In genomic region chr7:94001396-94001795, GRCh38 we compare ENCODE assay signal across 25 cellular contexts. TPM values are rescaled to one million over a fixed set of nuclear protein-coding genes. Genes with fewer than 3 reads are reported as not detected.
DNase-seq lines count a peak whose midpoint lies in the region; ATAC-seq and TF ChIP-seq lines count a peak whose summit lies in the region.
"Had no signal": no experiment of that assay in that cellular context is flagged by ENCODE, and none has a peak within 500 bp of the region (broad histone marks: within the 10 kb centered on the region; RNA-seq: fewer than 3 reads in every experiment).

No MANE protein-coding gene starts in this region.

- H3K79me2 ChIP-seq in OCI-LY7 (ENCODE audit: insufficient read depth, low read depth, low read length) (peaks cover 38% of the 10 kb centered on the region), hepatocyte (peaks cover 50% of the 10 kb centered on the region)

- TF ChIP-seq CTCF in AG09309 (IDR thresholded peaks at IDR 0.05; ENCODE audit: control insufficient read depth, insufficient read depth, low read depth, low read length, missing control alignments) (no peak), OCI-LY7 (conservative IDR thresholded peaks at IDR 0.05; ENCODE audit: low read length) (no peak), hepatocyte (IDR thresholded peaks at IDR 0.05; ENCODE audit: poor library complexity) (no peak)

- H3K27me3 ChIP-seq in hepatocyte = no peaks in the 10 kb centered on the region
- H3K27me3 ChIP-seq: thyroid gland had no signal

- H2AFZ ChIP-seq in OCI-LY7 (ENCODE audit: low read length) (no peak overlapping the region), hepatocyte (no peak overlapping the region)
- H2AFZ ChIP-seq: GM23338 had no signal

- 97% methylated on average over 1 of the region's 1 CpG for WGBS in hepatocyte (ENCODE audit: low lambda C conversion rate, missing lambda C conversion rate)

- H3K9me3 ChIP-seq in OCI-LY7 (ENCODE audit: low read length) (no peaks in the 10 kb centered on the region), hepatocyte (ENCODE audit: low read depth) (no peaks in the 10 kb centered on the region)
- H3K9me3 ChIP-seq: left ventricle myocardium inferior, thyroid gland had no signal

- H3K9me2 ChIP-seq in OCI-LY7 (ENCODE audit: insufficient read depth, low read length) = no peaks in the 10 kb centered on the region
- no peaks in the 10 kb centered on the region for H3K9me2 ChIP-seq in hepatocyte (replicated peaks; ENCODE audit: insufficient read depth)

- ATAC-seq in GM21381 (IDR thresholded peaks at IDR 0.05; ENCODE audit: unreplicated experiment) (no peak), GM18519 (IDR thresholded peaks at IDR 0.05; ENCODE audit: low FRiP score, unreplicated experiment) (no peak)
- ATAC-seq: GM23338, WTC11 had no signal

- no peaks in the 10 kb centered on the region for H4K20me1 ChIP-seq in OCI-LY7 (ENCODE audit: insufficient read depth, low read length)
- peaks cover 3% of the 10 kb centered on the region for H4K20me1 ChIP-seq in hepatocyte (ENCODE audit: insufficient read depth, poor library complexity, severe bottlenecking)

- H3K27ac ChIP-seq in OCI-LY7 (ENCODE audit: low read depth, low read length, poor library complexity, severe bottlenecking) (no peak overlapping the region), hepatocyte (no peak overlapping the region)
- H3K27ac ChIP-seq: epithelial cell of prostate, left ventricle myocardium inferior, thyroid gland had no signal

- DNase-seq in AG09309 (ENCODE audit: low read depth) (peak; percentile 29), GM03348 (ENCODE audit: low spot score) (peak; percentile 44), OCI-LY7 (ENCODE audit: low spot score) (no peak), hepatocyte (ENCODE audit: low spot score) (no peak), GM19240 (ENCODE audit: insufficient read length, low spot score) (no peak), T-helper 9 cell (no peak)
- DNase-seq: activated CD4-positive, alpha-beta T cell treated with anti-CD3 and anti-CD28 coated beads, Interleukin-2, amount 10 ng/mL, durations not matched to agents 24 days and 14 days; activated CD8-positive, alpha-beta memory T cell treated with anti-CD3 and anti-CD28 coated beads for 24 hours; activated naive CD4-positive, alpha-beta T cell treated with anti-CD3 and anti-CD28 coated beads, Interleukin-2, amount 50 U/mL, for 16 hours; activated T-cell treated with anti-CD3 and anti-CD28 coated beads for 4 hours; amygdala; CD8-positive, alpha-beta memory T cell; effector CD4-positive, alpha-beta T cell; left ventricle myocardium inferior; NCI-H146; NCI-H446 treated with DMSO at 0.1 percent for 48 hours; NCI-H774; nucleus accumbens; stimulated activated CD4-positive, alpha-beta T cell treated with anti-CD3 and anti-CD28 coated beads, Interleukin-4, amount 100 ng/mL, for 24 hours; thyroid gland had no signal

- intact Hi-C loops in OCI-LY7 (cut with micrococcal nuclease; ENCODE audit: unreplicated experiment) = no loop called here

- no peak overlapping the region for H3K4me3 ChIP-seq in AG09309 (ENCODE audit: control insufficient read depth, low read depth, low read length)
- no peak overlapping the region for H3K4me3 ChIP-seq in OCI-LY7 (ENCODE audit: low read depth, low read length, poor library complexity, severe bottlenecking)
- no peak overlapping the region for H3K4me3 ChIP-seq in hepatocyte
- H3K4me3 ChIP-seq: GM23338, left ventricle myocardium inferior, thyroid gland had no signal

- H3K4me2 ChIP-seq in OCI-LY7 (ENCODE audit: low read length) (peak overlapping the region; percentile 53), hepatocyte (peak overlapping the region; percentile 83)
- H3K4me2 ChIP-seq: GM23338 had no signal

- H3K4me1 ChIP-seq in OCI-LY7 (ENCODE audit: insufficient read depth, low read length, poor library complexity, severe bottlenecking) (peaks cover 47% of the 10 kb centered on the region), hepatocyte (ENCODE audit: insufficient read depth) (peaks cover 8% of the 10 kb centered on the region)

- CTCF ChIA-PET in OCI-LY7 (lab: Charles Lee; ENCODE audit: unreplicated experiment) = no interaction called here

- BruUV-seq in OCI-LY7 (replicated peaks; lab: Mats Ljungman, UMichigan) = no TSS peak

- POLR2A ChIA-PET in OCI-LY7 (lab: Charles Lee) = interaction anchor here (1.9 kb wide), 1 partner anchor 54 kb away, joined by 9 read pairs; no protein-coding TSS in a partner anchor

- H3K36me3 ChIP-seq in OCI-LY7 (ENCODE audit: insufficient read depth, low read length) (peaks cover 23% of the 10 kb centered on the region), hepatocyte (replicated peaks; ENCODE audit: insufficient read depth, low read depth) (no peaks in the 10 kb centered on the region)

RNA-seq across cellular contexts. Expression of gene BET1, which starts 2.8 kb away (rescaled TPM):
- total RNA-seq in OCI-LY7 (2014; rRNA removed; shearing (Covaris generic)) = 14.3 and 20.4 TPM in 2 replicates
- 31.6 and 32.8 TPM in 2 replicates for total RNA-seq in OCI-LY7 (2022)
- 50.7 and 50.9 TPM in 2 replicates for total RNA-seq in hepatocyte
- 41.1 and 45.5 TPM in 2 replicates for polyA plus RNA-seq in hepatocyte

Comparison
In these comparisons a context has a peak if more than half of its experiments do, and no peak if none do; other contexts are left out.
1. DNase-seq: peak in AG09309 (single experiment) and GM03348 (single experiment); none in OCI-LY7 (single experiment), hepatocyte (single experiment), GM19240 (single experiment) and T-helper 9 cell (single experiment).